ENCODE assay signal across 1 cellular context in the genomic region with DNA sequence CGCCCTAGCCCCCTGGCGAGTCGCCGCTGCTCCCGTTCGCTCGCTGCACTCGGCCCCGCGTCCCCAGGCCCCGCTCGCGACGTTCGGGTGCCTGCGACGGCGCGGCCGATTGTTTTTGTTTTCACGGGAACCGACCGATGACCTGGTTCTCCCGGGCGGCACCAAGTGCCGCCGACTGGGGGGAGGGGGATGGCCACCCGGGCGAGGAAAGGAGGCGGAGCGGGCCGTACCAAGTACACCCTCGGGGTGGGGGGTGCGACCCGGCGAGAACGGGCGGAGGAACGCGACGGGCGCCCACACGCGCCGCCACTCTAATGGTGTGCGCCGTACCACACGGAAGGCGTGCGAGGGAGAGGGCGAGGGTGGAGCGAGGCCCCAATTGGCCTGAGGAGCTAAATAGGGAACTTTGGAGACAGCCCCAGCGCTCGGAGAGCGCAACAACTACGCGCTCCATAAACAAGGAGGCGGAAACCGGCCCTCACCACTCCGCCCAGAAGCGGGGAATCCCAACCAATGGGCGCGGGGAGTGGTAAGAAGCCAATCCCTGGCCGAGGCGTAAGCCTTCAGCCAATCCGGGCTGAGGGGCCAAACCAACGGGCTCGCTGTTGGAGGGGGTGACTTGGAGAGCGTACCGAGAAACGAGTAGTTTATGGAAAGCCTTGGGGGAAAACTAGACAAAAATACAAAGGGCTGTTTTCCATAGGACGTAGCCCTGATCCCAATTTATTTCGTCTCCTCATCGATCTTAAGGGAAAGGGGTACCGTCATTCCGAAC.
TF ChIP-seq lines count a peak whose summit lies in the region.

No MANE protein-coding gene starts in this region.

TF ChIP-seq in HEK293, 187 proteins besides CTCF, POLR2A, EP300 and RAD21 (continued from another document):
- TF ChIP-seq PRDM10 (tag by site-specific recombination; IDR thresholded peaks at IDR 0.05) (peak; percentile 96), ZNF660 (tag by site-specific recombination; IDR thresholded peaks at IDR 0.05) (0 out of 2 replicates have a peak, but pooled peaks have one; percentile 41), ZNF335 (tag by site-specific recombination; conservative IDR thresholded peaks at IDR 0.05) (peak; percentile 66)
- TF ChIP-seq, protein P1, sequence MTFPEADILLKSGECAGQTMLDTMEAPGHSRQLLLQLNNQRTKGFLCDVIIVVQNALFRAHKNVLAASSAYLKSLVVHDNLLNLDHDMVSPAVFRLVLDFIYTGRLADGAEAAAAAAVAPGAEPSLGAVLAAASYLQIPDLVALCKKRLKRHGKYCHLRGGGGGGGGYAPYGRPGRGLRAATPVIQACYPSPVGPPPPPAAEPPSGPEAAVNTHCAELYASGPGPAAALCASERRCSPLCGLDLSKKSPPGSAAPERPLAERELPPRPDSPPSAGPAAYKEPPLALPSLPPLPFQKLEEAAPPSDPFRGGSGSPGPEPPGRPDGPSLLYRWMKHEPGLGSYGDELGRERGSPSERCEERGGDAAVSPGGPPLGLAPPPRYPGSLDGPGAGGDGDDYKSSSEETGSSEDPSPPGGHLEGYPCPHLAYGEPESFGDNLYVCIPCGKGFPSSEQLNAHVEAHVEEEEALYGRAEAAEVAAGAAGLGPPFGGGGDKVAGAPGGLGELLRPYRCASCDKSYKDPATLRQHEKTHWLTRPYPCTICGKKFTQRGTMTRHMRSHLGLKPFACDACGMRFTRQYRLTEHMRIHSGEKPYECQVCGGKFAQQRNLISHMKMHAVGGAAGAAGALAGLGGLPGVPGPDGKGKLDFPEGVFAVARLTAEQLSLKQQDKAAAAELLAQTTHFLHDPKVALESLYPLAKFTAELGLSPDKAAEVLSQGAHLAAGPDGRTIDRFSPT (tag by site-specific recombination; IDR thresholded peaks at IDR 0.05), result 0 out of 2 replicates have a peak, but pooled peaks have one; percentile 27
- TF ChIP-seq, protein P2, sequence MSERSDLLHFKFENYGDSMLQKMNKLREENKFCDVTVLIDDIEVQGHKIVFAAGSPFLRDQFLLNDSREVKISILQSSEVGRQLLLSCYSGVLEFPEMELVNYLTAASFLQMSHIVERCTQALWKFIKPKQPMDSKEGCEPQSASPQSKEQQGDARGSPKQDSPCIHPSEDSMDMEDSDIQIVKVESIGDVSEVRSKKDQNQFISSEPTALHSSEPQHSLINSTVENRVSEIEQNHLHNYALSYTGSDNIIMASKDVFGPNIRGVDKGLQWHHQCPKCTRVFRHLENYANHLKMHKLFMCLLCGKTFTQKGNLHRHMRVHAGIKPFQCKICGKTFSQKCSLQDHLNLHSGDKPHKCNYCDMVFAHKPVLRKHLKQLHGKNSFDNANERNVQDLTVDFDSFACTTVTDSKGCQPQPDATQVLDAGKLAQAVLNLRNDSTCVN (tag by site-specific recombination; optimal IDR thresholded peaks at IDR 0.05), result peak; percentile 80
